In genomic region chr11:61129608-61130523, GRCh38 we compare ENCODE assay signal across 8 cellular contexts. TPM values are rescaled to one million over a fixed set of nuclear protein-coding genes. Genes with fewer than 3 reads are reported as not detected.
DNase-seq lines count a peak whose midpoint lies in the region; FAIRE-seq and TF ChIP-seq lines count a peak whose summit lies in the region.

No MANE protein-coding gene starts in this region.

- 25% methylated on average over 34 of the region's 35 CpGs for WGBS in prostate gland

- H3K27ac Mint-ChIP-seq in glutamatergic neuron (ENCODE audit: unreplicated experiment), result peak overlapping the region; percentile 53

- H3K4me1 ChIP-seq in prostate gland (replicated peaks), result no peaks in the 10 kb centered on the region
- peaks cover 33% of the 10 kb centered on the region for H3K4me1 ChIP-seq in vagina

- H3K27me3 ChIP-seq in prostate gland (replicated peaks; ENCODE audit: insufficient read depth), result no peaks in the 10 kb centered on the region
- no peaks in the 10 kb centered on the region for H3K27me3 ChIP-seq in vagina

- H3K27me3 Mint-ChIP-seq in glutamatergic neuron (ENCODE audit: unreplicated experiment), result peaks cover 9% of the 10 kb centered on the region

- peaks cover 4% of the 10 kb centered on the region for H3K9me3 Mint-ChIP-seq in glutamatergic neuron (ENCODE audit: unreplicated experiment)

- no peak for FAIRE-seq in H54 (lab: Jason Lieb, UNC)

- DNase-seq in EH (ENCODE audit: low read depth), result peak; percentile 98
- DNase-seq in H54 (ENCODE audit: insufficient read length, low spot score), result peak; percentile 96
- peak; percentile 70 for DNase-seq in NCI-H226
- peak; percentile 96 for DNase-seq in activated effector memory CD4-positive, alpha-beta T cell treated with anti-CD3 and anti-CD28 coated beads, Interleukin-2, amount 50 U/mL, for 16 hours
- peak; percentile 95 for DNase-seq in glutamatergic neuron
- peak; percentile 90 for DNase-seq in prostate gland (ENCODE audit: low spot score)
- no peak for DNase-seq in vagina (ENCODE audit: extremely low spot score in 2 of 2)
- no peak for DNase-seq in GOT3 (lab: John Stamatoyannopoulos, UW)

- peaks cover 22% of the 10 kb centered on the region for H3K4me1 Mint-ChIP-seq in glutamatergic neuron (ENCODE audit: low read depth, unreplicated experiment)

- no peak for TF ChIP-seq POLR2A in H54 (IDR thresholded peaks at IDR 0.05; ENCODE audit: low read depth, low read length)
- TF ChIP-seq POLR2A in prostate gland (IDR thresholded peaks at IDR 0.05), result no peak
- no peak for TF ChIP-seq POLR2A in vagina (IDR thresholded peaks at IDR 0.05)

- TF ChIP-seq CTCF in glutamatergic neuron (IDR thresholded peaks at IDR 0.05; ENCODE audit: partially characterized antibody, unreplicated experiment) (peak; percentile 98), prostate gland (IDR thresholded peaks at IDR 0.05) (peak; percentile 99 to 100 (median 100)), vagina (IDR thresholded peaks at IDR 0.05) (peak; percentile 96 to 97 (median 96))

- H3K9me3 ChIP-seq in prostate gland (no peaks in the 10 kb centered on the region), vagina (no peaks in the 10 kb centered on the region)

- H3K4me3 ChIP-seq in prostate gland (peak overlapping the region in 1 of 2 donors; percentile 10), vagina (peak overlapping the region; percentile 18 to 30)

- no peaks in the 10 kb centered on the region for H3K36me3 Mint-ChIP-seq in glutamatergic neuron (ENCODE audit: unreplicated experiment)

- intact Hi-C loops in prostate gland (cut with DNase I), result loop anchor here (5.0 kb wide), 3 partner anchors 57 to 293 kb away; partner anchors contain the start of gene PRPF19
- intact Hi-C loops in vagina (cut with DNase I), result loop anchor here (10.0 kb wide), 1 partner anchor 55 kb away; no protein-coding TSS in a partner anchor

- peaks cover 0 to 6% of the 10 kb centered on the region in 2 donors for H3K36me3 ChIP-seq in prostate gland
- H3K36me3 ChIP-seq in vagina, result peaks cover 0 to 23% of the 10 kb centered on the region in 2 donors

- H3K27ac ChIP-seq in prostate gland (peak overlapping the region; percentile 66 to 74), vagina (peak overlapping the region; percentile 64)

- peak overlapping the region; percentile 7 for H3K4me3 Mint-ChIP-seq in glutamatergic neuron (ENCODE audit: unreplicated experiment)

RNA-seq across cellular contexts. Expression of gene CD5, which starts 27.6 kb away (rescaled TPM):
- total RNA-seq in glutamatergic neuron (ENCODE audit: unreplicated experiment) (not detected), prostate gland (under 1 TPM; 0.18 to 0.91 TPM), vagina (0.98 TPM)

RNA-seq across cellular contexts. Expression of gene VPS37C, which starts 31.4 kb away (rescaled TPM):
- total RNA-seq in glutamatergic neuron (ENCODE audit: unreplicated experiment) (27.1 TPM), prostate gland (10 to 100 TPM; 32.2 to 38.8 TPM), vagina (15.7 TPM)

Comparison
In these comparisons a context has a peak if more than half of its experiments do, and no peak if none do; other contexts are left out.
1. DNase-seq: peak in EH (single experiment), H54 (single experiment), NCI-H226 (single experiment), activated effector memory CD4-positive, alpha-beta T cell treated with anti-CD3 and anti-CD28 coated beads, Interleukin-2, amount 50 U/mL, for 16 hours (single experiment), glutamatergic neuron (single experiment) and prostate gland (single experiment); none in vagina (0 of 2) and GOT3 (single experiment).
2. Peak in every context shown above with its lines, with median percentiles within 50 percentile points of each other: CTCF ChIP-seq.